Comparison of ENCODE assay signal across 34 cellular contexts in genomic region chr6:116289876-116290275, GRCh38.
"Had no signal": no experiment of that assay in that cellular context is flagged by ENCODE, and none has a peak within 500 bp of the region (broad histone marks: within the 10 kb centered on the region; RNA-seq: fewer than 3 reads in every experiment).

No MANE protein-coding gene starts in this region.

- H3K9me3 ChIP-seq: MG63 had no signal

- H3K4me3 ChIP-seq: MG63 had no signal

- DNase-seq: Karpas-422, Kasumi-1, KG1, MG63, MM.1S, MV-4-11, NCI-H1048, NCI-H1092, NCI-H1092 treated with DMSO at 0.1 percent for 48 hours, NCI-H1105, NCI-H1105 treated with DMSO at 0.1 percent for 48 hours, NCI-H1417, NCI-H1417 treated with DMSO at 0.1 percent for 48 hours, NCI-H1436, NCI-H1436 treated with DMSO at 0.1 percent for 48 hours, NCI-H146, NCI-H1694, NCI-H1694 treated with DMSO at 0.1 percent for 48 hours, NCI-H187, NCI-H187 treated with DMSO at 0.1 percent for 48 hours, NCI-H1930, NCI-H2029, NCI-H2029 treated with DMSO at 0.1 percent for 48 hours, NCI-H2081, NCI-H2081 treated with DMSO at 0.1 percent for 48 hours, NCI-H2107, NCI-H2171, NCI-H2171 treated with DMSO at 0.1 percent for 48 hours, NCI-H2227 treated with DMSO at 0.1 percent for 48 hours, NCI-H226, NCI-H345, NCI-H446, NCI-H446 treated with DMSO at 0.1 percent for 48 hours, NCI-H510A had no signal

- H3K36me3 ChIP-seq: MG63 had no signal
